ENCODE assay signal across 8 cellular contexts in genomic region chr1:39105841-39106765, GRCh38.
DNase-seq lines count a peak whose midpoint lies in the region; ATAC-seq and TF ChIP-seq lines count a peak whose summit lies in the region.

No MANE protein-coding gene starts in this region.

- peak in 1 of 2 experiments; percentile 23 for DNase-seq in Caco-2
- DNase-seq in NCI-H2107 (lab: John Stamatoyannopoulos, UW): peak; percentile 98
- peak; percentile 67 for DNase-seq in activated CD8-positive, alpha-beta memory T cell treated with anti-CD3 and anti-CD28 coated beads, Interleukin-2, amount 50 U/mL, for 48 hours
- DNase-seq in fibroblast of pulmonary artery (ENCODE audit: low read depth): peak; percentile 67
- DNase-seq in NOMO-1 (lab: John Stamatoyannopoulos, UW; ENCODE audit: unreplicated experiment in 2 of 2): no peak

- H3K36me3 Mint-ChIP-seq in Caco-2 (ENCODE audit: insufficient read depth, unreplicated experiment): peaks cover 6% of the 10 kb centered on the region

- no peak for TF ChIP-seq RAD21 in neural cell (conservative IDR thresholded peaks at IDR 0.05)

- no peaks in the 10 kb centered on the region for H3K9me3 ChIP-seq in Caco-2
- H3K9me3 ChIP-seq in neural cell (ENCODE audit: low read length): no peaks in the 10 kb centered on the region

- peak overlapping the region; percentile 58 for H3K27ac ChIP-seq in neural cell (ENCODE audit: low read length)

- TF ChIP-seq CTCF in Caco-2 (IDR thresholded peaks at IDR 0.05; ENCODE audit: insufficient read depth in 1 of 2, low read depth in 1 of 2, low read length in 1 of 2, severe bottlenecking in 1 of 2, unreplicated experiment in 1 of 2) (no peak), fibroblast of pulmonary artery (IDR thresholded peaks at IDR 0.05; ENCODE audit: low read length, missing control alignments) (no peak), neural cell (IDR thresholded peaks at IDR 0.05; ENCODE audit: poor library complexity, severe bottlenecking) (no peak)

- H3K4me1 Mint-ChIP-seq in Caco-2 (ENCODE audit: low read depth, unreplicated experiment): peaks cover 14% of the 10 kb centered on the region

- CTCF ChIA-PET in Caco-2 (lab: Charles Lee): interaction anchor here (1.4 to 1.7 kb wide), 2 partner anchors 27 to 85 kb away, joined by 3 to 6 read pairs; no protein-coding TSS in a partner anchor

- TF ChIP-seq EP300 in neural cell (conservative IDR thresholded peaks at IDR 0.05; ENCODE audit: poor library complexity, severe bottlenecking): no peak

- POLR2A ChIA-PET in Caco-2 (lab: Charles Lee): interaction anchor here (0.6 kb wide), 1 partner anchor 27 kb away, joined by 3 read pairs; no protein-coding TSS in a partner anchor

- no peaks in the 10 kb centered on the region for H3K9me3 Mint-ChIP-seq in Caco-2 (ENCODE audit: unreplicated experiment)

- peak overlapping the region; percentile 81 for H3K27ac Mint-ChIP-seq in Caco-2 (ENCODE audit: unreplicated experiment)

- peak overlapping the region; percentile 75 for H3K4me2 ChIP-seq in neural cell (ENCODE audit: low read length)

- H3K27me3 Mint-ChIP-seq in Caco-2 (ENCODE audit: insufficient read depth, unreplicated experiment): no peaks in the 10 kb centered on the region

- H3K36me3 ChIP-seq in Caco-2 (ENCODE audit: control insufficient read depth, insufficient read depth, low read length) (no peaks in the 10 kb centered on the region), neural cell (ENCODE audit: insufficient read depth, low read length) (no peaks in the 10 kb centered on the region)

- peak overlapping the region; percentile 88 for H3K9ac ChIP-seq in neural cell (ENCODE audit: low read length)

- intact Hi-C loops in Caco-2 (cut with micrococcal nuclease; ENCODE audit: unreplicated experiment): loop anchor here (1.0 kb wide), 1 partner anchor 27 kb away; no protein-coding TSS in a partner anchor

- H2AFZ ChIP-seq in neural cell (ENCODE audit: low read depth, low read length): no peak overlapping the region

- H3K4me3 ChIP-seq in Caco-2 (ENCODE audit: low read depth, low read length) (peak overlapping the region; percentile 72), fibroblast of pulmonary artery (replicated peaks; ENCODE audit: low read depth, low read length) (peak overlapping the region; percentile 92), neural cell (ENCODE audit: low read length) (peak overlapping the region; percentile 77)

- H3K9me2 ChIP-seq in neural cell (ENCODE audit: insufficient read depth, low read length): no peaks in the 10 kb centered on the region

- peak; percentile 27 for ATAC-seq in GM21423 (IDR thresholded peaks at IDR 0.05; ENCODE audit: unreplicated experiment)
- no peak for ATAC-seq in HG03039 (IDR thresholded peaks at IDR 0.05; ENCODE audit: unreplicated experiment)

- peaks cover 22% of the 10 kb centered on the region for H3F3A ChIP-seq in neural cell (ENCODE audit: insufficient read depth, low read length, poor library complexity, severe bottlenecking)

- H3K27me3 ChIP-seq in Caco-2 (replicated peaks; ENCODE audit: control insufficient read depth, insufficient read depth, low read length): no peaks in the 10 kb centered on the region
- H3K27me3 ChIP-seq in neural cell (ENCODE audit: insufficient read depth, low read depth, low read length): no peaks in the 10 kb centered on the region

- no TSS peak for BruUV-seq in Caco-2 (replicated peaks; lab: Mats Ljungman, UMichigan)

- H3K4me3 Mint-ChIP-seq in Caco-2 (ENCODE audit: unreplicated experiment): no peak overlapping the region

- H3K79me2 ChIP-seq in neural cell (replicated peaks; ENCODE audit: insufficient read depth, low read length): peaks cover 70% of the 10 kb centered on the region

- H4K20me1 ChIP-seq in neural cell (ENCODE audit: insufficient read depth): no peaks in the 10 kb centered on the region

- H3K4me1 ChIP-seq in Caco-2: peaks cover 18% of the 10 kb centered on the region; the same call in 1 of the 2 replicates

TF ChIP-seq in neural cell, 6 proteins besides CTCF, POLR2A, EP300 and RAD21:
- TF ChIP-seq EZH2 (IDR thresholded peaks at IDR 0.05; ENCODE audit: borderline replicate concordance, insufficient read depth, low read length, poor library complexity, severe bottlenecking) (no peak), SMC3 (conservative IDR thresholded peaks at IDR 0.05; ENCODE audit: poor library complexity) (no peak), TAF1 (IDR thresholded peaks at IDR 0.05; ENCODE audit: low read depth) (no peak), POLR2AphosphoS5 (IDR thresholded peaks at IDR 0.05) (no peak), MXI1 (conservative IDR thresholded peaks at IDR 0.05; ENCODE audit: poor library complexity, severe bottlenecking) (no peak), REST (IDR thresholded peaks at IDR 0.05; ENCODE audit: borderline replicate concordance) (peak; percentile 7)
TF ChIP-seq in neural cell: peak in this region for 1.

Comparison
In these comparisons a context has a peak if more than half of its experiments do, and no peak if none do; other contexts are left out.
1. DNase-seq: peak in NCI-H2107 (single experiment), activated CD8-positive, alpha-beta memory T cell treated with anti-CD3 and anti-CD28 coated beads, Interleukin-2, amount 50 U/mL, for 48 hours (single experiment) and fibroblast of pulmonary artery (single experiment); none in NOMO-1 (0 of 2).
2. Peak in every context shown above with its lines, with median percentiles within 50 percentile points of each other: H3K4me3 ChIP-seq.